13 cellular contexts compared by ENCODE assay signal in genomic region chrX:1403228-1403627, GRCh38.
"Had no signal": no experiment of that assay in that cellular context is flagged by ENCODE, and none has a peak within 500 bp of the region (broad histone marks: within the 10 kb centered on the region; RNA-seq: fewer than 3 reads in every experiment).

No MANE protein-coding gene starts in this region.

- H3K4me1 ChIP-seq: parathyroid adenoma, transverse colon, vagina had no signal

- H3K27me3 ChIP-seq: transverse colon, vagina had no signal

- DNase-seq: activated CD4-positive, alpha-beta T cell treated with anti-CD3 and anti-CD28 coated beads for 36 hours; activated CD8-positive, alpha-beta T cell treated with anti-CD3 and anti-CD28 coated beads for 36 hours; activated gamma-delta T cell treated with Interleukin-2 at 50 U/mL for 16 hours; activated T-cell treated with anti-CD3 and anti-CD28 coated beads, Interleukin-2, amount 50 U/mL, for 72 hours; amygdala; central memory CD4-positive, alpha-beta T cell; mesenchymal stem cell; naive thymus-derived CD4-positive, alpha-beta T cell; transverse colon had no signal

- H3K4me3 ChIP-seq: coronary artery, SK-N-MC, transverse colon, vagina had no signal

- ATAC-seq: activated CD4-positive, alpha-beta T cell treated with anti-CD3 and anti-CD28 coated beads for 36 hours; activated CD8-positive, alpha-beta T cell treated with anti-CD3 and anti-CD28 coated beads for 36 hours; activated T-cell treated with anti-CD3 and anti-CD28 coated beads, Interleukin-2, amount 50 U/mL, for 72 hours; naive thymus-derived CD4-positive, alpha-beta T cell had no signal

- H3K27ac ChIP-seq: coronary artery, parathyroid adenoma, SK-N-MC, transverse colon, vagina had no signal

- H3K9me3 ChIP-seq: transverse colon, vagina had no signal
